Comparison of ENCODE assay signal across 1 cellular context in genomic region chr14:63565448-63565847, GRCh38.
TF ChIP-seq lines count a peak whose summit lies in the region.

No MANE protein-coding gene starts in this region.

TF ChIP-seq in GM23338, 12 proteins besides CTCF, POLR2A, EP300 and RAD21 (continued from another document):
- TF ChIP-seq REST (IDR thresholded peaks at IDR 0.05; ENCODE audit: unreplicated experiment) = no peak
- TF ChIP-seq NANOG (IDR thresholded peaks at IDR 0.05; ENCODE audit: borderline replicate concordance) = no peak
- no peak for TF ChIP-seq JUNB (IDR thresholded peaks at IDR 0.05; ENCODE audit: unreplicated experiment)
- TF ChIP-seq STAT1 (IDR thresholded peaks at IDR 0.05; ENCODE audit: unreplicated experiment) = no peak
- no peak for TF ChIP-seq ZNF331 (CRISPR knock-in tag; IDR thresholded peaks at IDR 0.05; ENCODE audit: low read depth)
